19 cellular contexts compared by ENCODE assay signal in genomic region chr18:10291568-10291981, GRCh38.
A peak's percentile ranks its signal among the peaks of the same experiment; 100 is the strongest.
DNase-seq lines count a peak whose midpoint lies in the region; ATAC-seq, FAIRE-seq and TF ChIP-seq lines count a peak whose summit lies in the region.
"Had no signal": no experiment of that assay in that cellular context is flagged by ENCODE, and none has a peak within 500 bp of the region (broad histone marks: within the 10 kb centered on the region; RNA-seq: fewer than 3 reads in every experiment).

No MANE protein-coding gene starts in this region.

- TF ChIP-seq EP300 in HepG2 (IDR thresholded peaks at IDR 0.05; ENCODE audit: low read depth in 2 of 2, low read length in 2 of 2): no peak
- TF ChIP-seq EP300 in HepG2 (CRISPR knock-in tag; IDR thresholded peaks at IDR 0.05; ENCODE audit: borderline replicate concordance): no peak

- no peak for TF ChIP-seq RAD21 in HepG2 (CRISPR knock-in tag; IDR thresholded peaks at IDR 0.05)

- no peak for TF ChIP-seq CTCF in HepG2 (CRISPR knock-in tag; IDR thresholded peaks at IDR 0.05)
- no peak for TF ChIP-seq CTCF in right lobe of liver (IDR thresholded peaks at IDR 0.05)
- TF ChIP-seq CTCF in fibroblast of lung (conservative IDR thresholded peaks at IDR 0.05 in 1 of 2, IDR thresholded peaks at IDR 0.05 in 1 of 2; ENCODE audit: low read depth in 1 of 2, low read length in 2 of 2): no peak
- no peak for TF ChIP-seq CTCF in omental fat pad (IDR thresholded peaks at IDR 0.05)
- no peak for TF ChIP-seq CTCF in lower lobe of right lung (IDR thresholded peaks at IDR 0.05)

- H3K4me2 ChIP-seq in HepG2 (ENCODE audit: low read depth, low read length) (no peak overlapping the region), fibroblast of lung (ENCODE audit: extremely low read depth, insufficient read depth, low read length) (peak overlapping the region; percentile 27)

- DNase-seq in HepG2 (ENCODE audit: low spot score): no peak
- no peak for DNase-seq in right lobe of liver
- DNase-seq in fibroblast of lung (ENCODE audit: low read depth in 2 of 2): peak in 1 of 2 donors; percentile 32
- DNase-seq in omental fat pad (ENCODE audit: low spot score): no peak
- DNase-seq in NCI-H1417 (lab: John Stamatoyannopoulos, UW): no peak
- DNase-seq in NCI-H345 (lab: John Stamatoyannopoulos, UW): no peak
- DNase-seq in lower lobe of right lung: no peak
- DNase-seq in stimulated activated CD8-positive, alpha-beta memory T cell treated with anti-CD3 and anti-CD28 coated beads, Interleukin-4, amount 100 ng/mL, for 48 hours: no peak
- DNase-seq: activated T-cell treated with anti-CD3 and anti-CD28 coated beads, Interleukin-2, amount 50 U/mL, for 24 hours; COR-L47; effector memory CD4-positive, alpha-beta T cell; NCI-H774; nephron progenitor cell; Peyer's patch; stimulated activated CD4-positive, alpha-beta T cell treated with anti-CD3 and anti-CD28 coated beads, Interleukin-2, amount 100 ng/mL, for 48 hours; trophoblast cell had no signal

- H2AFZ ChIP-seq in HepG2 (ENCODE audit: low read length) (no peak overlapping the region), fibroblast of lung (ENCODE audit: low read length) (no peak overlapping the region)

- H3K4me3 ChIP-seq in HepG2 (replicated peaks in 1 of 3; ENCODE audit: insufficient read depth in 1 of 3, low read depth in 2 of 3, low read length in 3 of 3): no peak overlapping the region
- H3K4me3 ChIP-seq in right lobe of liver: no peak overlapping the region
- no peak overlapping the region for H3K4me3 ChIP-seq in fibroblast of lung (replicated peaks in 1 of 4; ENCODE audit: control extremely low read depth in 1 of 4, insufficient read depth in 1 of 4, low read depth in 3 of 4, low read length in 4 of 4)
- no peak overlapping the region for H3K4me3 ChIP-seq in lower lobe of right lung
- H3K4me3 ChIP-seq: lung, Peyer's patch had no signal

- BruUV-seq in HepG2 (replicated peaks; lab: Mats Ljungman, UMichigan): no TSS peak

- H3K9me3 ChIP-seq in HepG2 (ENCODE audit: low read length) (peaks cover 9% of the 10 kb centered on the region), right lobe of liver (no peaks in the 10 kb centered on the region), fibroblast of lung (ENCODE audit: control insufficient read depth, insufficient read depth, low read depth, low read length) (no peaks in the 10 kb centered on the region), lower lobe of right lung (no peaks in the 10 kb centered on the region)
- H3K9me3 ChIP-seq: Peyer's patch had no signal

- peaks cover 0 to 5% of the 10 kb centered on the region in 2 experiments; a peak in 1 of 5 replicates for H3K27me3 ChIP-seq in HepG2 (ENCODE audit: control insufficient read depth in 1 of 2, insufficient read depth in 2 of 2, low read length in 2 of 2)
- no peaks in the 10 kb centered on the region for H3K27me3 ChIP-seq in right lobe of liver
- H3K27me3 ChIP-seq in fibroblast of lung (ENCODE audit: control insufficient read depth, insufficient read depth, low read length): no peaks in the 10 kb centered on the region
- no peaks in the 10 kb centered on the region for H3K27me3 ChIP-seq in lower lobe of right lung (ENCODE audit: low read depth)
- H3K27me3 ChIP-seq: Peyer's patch had no signal

- H3K4me1 ChIP-seq in HepG2 (ENCODE audit: insufficient read depth, low read length) (no peaks in the 10 kb centered on the region), right lobe of liver (no peaks in the 10 kb centered on the region), fibroblast of lung (ENCODE audit: control insufficient read depth, extremely low read depth, insufficient read depth, low read length) (no peaks in the 10 kb centered on the region), lower lobe of right lung (peaks cover 10% of the 10 kb centered on the region)
- H3K4me1 ChIP-seq: Peyer's patch had no signal

- ATAC-seq in HepG2 (peak; percentile 40; the same call in 2 of the 3 replicates), right lobe of liver (no peak), omental fat pad (ENCODE audit: low FRiP score) (peak; percentile 55), lower lobe of right lung (no peak)
- ATAC-seq: activated naive CD4-positive, alpha-beta T cell treated with anti-CD3 and anti-CD28 coated beads, Interleukin-2, amount 50 U/mL, for 72 hours had no signal

- no peaks in the 10 kb centered on the region for H3K79me2 ChIP-seq in HepG2 (ENCODE audit: insufficient read depth, low read length)
- H3K79me2 ChIP-seq in fibroblast of lung (ENCODE audit: control insufficient read depth, insufficient read depth, low read length): no peaks in the 10 kb centered on the region

- intact Hi-C loops in HepG2 (cut with micrococcal nuclease; ENCODE audit: unreplicated experiment): no loop called here
- intact Hi-C loops in right lobe of liver (cut with DNase I): no loop called here
- intact Hi-C loops in lower lobe of right lung (cut with DNase I): no loop called here

- in situ Hi-C loops in HepG2 (cut with HindIII; ENCODE audit: extremely low pct_ligation_motif_present, low pct_unique_long_range_greater_than_20kb): no loop called here

- CTCF ChIA-PET in HepG2 (lab: Yijun Ruan, JAX; ENCODE audit: low intra/inter-chr PET ratio, low total read pairs): no interaction called here

- no peak for FAIRE-seq in HepG2 (lab: Jason Lieb, UNC)
- FAIRE-seq: frontal cortex had no signal

- H3K27ac ChIP-seq in HepG2 (ENCODE audit: extremely low read length, insufficient read depth, low read length) (no peak overlapping the region), right lobe of liver (no peak overlapping the region), fibroblast of lung (ENCODE audit: insufficient read depth, low read length) (no peak overlapping the region), lower lobe of right lung (no peak overlapping the region)
- H3K27ac ChIP-seq: Peyer's patch had no signal

- H4K20me1 ChIP-seq in HepG2 (ENCODE audit: insufficient read depth, low read length): no peaks in the 10 kb centered on the region
- no peaks in the 10 kb centered on the region for H4K20me1 ChIP-seq in fibroblast of lung (ENCODE audit: control insufficient read depth, extremely low read depth, insufficient read depth, low read length)

- 37% methylated on average over 7 of the region's 13 CpGs for WGBS in HepG2 (ENCODE audit: low lambda C conversion rate)
- 53% methylated on average over 3 of the region's 13 CpGs for WGBS in right lobe of liver (ENCODE audit: insufficient coverage, low coverage, low lambda C conversion rate, missing lambda C conversion rate)

- TF ChIP-seq POLR2A in HepG2 (IDR thresholded peaks at IDR 0.05; ENCODE audit: insufficient read depth in 1 of 2, low read depth in 2 of 2, low read length in 2 of 2) (no peak), right lobe of liver (IDR thresholded peaks at IDR 0.05) (no peak)

- H3K9ac ChIP-seq in HepG2 (ENCODE audit: insufficient read depth, low read depth, low read length) (no peak overlapping the region), fibroblast of lung (ENCODE audit: insufficient read depth, low read length) (no peak overlapping the region)

- H3K36me3 ChIP-seq in HepG2 (replicated peaks in 1 of 2; ENCODE audit: control insufficient read depth in 1 of 2, insufficient read depth in 2 of 2, low read length in 2 of 2): no peaks in the 10 kb centered on the region
- no peaks in the 10 kb centered on the region for H3K36me3 ChIP-seq in right lobe of liver
- H3K36me3 ChIP-seq in fibroblast of lung (ENCODE audit: control insufficient read depth, insufficient read depth, low read length): no peaks in the 10 kb centered on the region
- H3K36me3 ChIP-seq in lower lobe of right lung: no peaks in the 10 kb centered on the region
- H3K36me3 ChIP-seq: Peyer's patch had no signal

- POLR2A ChIA-PET in HepG2 (lab: Yijun Ruan, JAX): no interaction called here

TF ChIP-seq in HepG2, 621 proteins besides CTCF, POLR2A, EP300 and RAD21:
- TF ChIP-seq ZMYM4 (CRISPR knock-in tag; IDR thresholded peaks at IDR 0.05): no peak
- TF ChIP-seq MYNN (CRISPR knock-in tag; IDR thresholded peaks at IDR 0.05; ENCODE audit: low read depth): no peak
- TF ChIP-seq HNRNPH1 (optimal IDR thresholded peaks at IDR 0.05; ENCODE audit: low read depth, low read length): no peak
TF ChIP-seq in HepG2: peak in this region for 0.

Comparison
In these comparisons a context has a peak if more than half of its experiments do, and no peak if none do; other contexts are left out.
1. ATAC-seq: peak in HepG2 (single experiment) and omental fat pad (single experiment); none in right lobe of liver (0 of 4) and lower lobe of right lung (0 of 2).